In the genomic region with DNA sequence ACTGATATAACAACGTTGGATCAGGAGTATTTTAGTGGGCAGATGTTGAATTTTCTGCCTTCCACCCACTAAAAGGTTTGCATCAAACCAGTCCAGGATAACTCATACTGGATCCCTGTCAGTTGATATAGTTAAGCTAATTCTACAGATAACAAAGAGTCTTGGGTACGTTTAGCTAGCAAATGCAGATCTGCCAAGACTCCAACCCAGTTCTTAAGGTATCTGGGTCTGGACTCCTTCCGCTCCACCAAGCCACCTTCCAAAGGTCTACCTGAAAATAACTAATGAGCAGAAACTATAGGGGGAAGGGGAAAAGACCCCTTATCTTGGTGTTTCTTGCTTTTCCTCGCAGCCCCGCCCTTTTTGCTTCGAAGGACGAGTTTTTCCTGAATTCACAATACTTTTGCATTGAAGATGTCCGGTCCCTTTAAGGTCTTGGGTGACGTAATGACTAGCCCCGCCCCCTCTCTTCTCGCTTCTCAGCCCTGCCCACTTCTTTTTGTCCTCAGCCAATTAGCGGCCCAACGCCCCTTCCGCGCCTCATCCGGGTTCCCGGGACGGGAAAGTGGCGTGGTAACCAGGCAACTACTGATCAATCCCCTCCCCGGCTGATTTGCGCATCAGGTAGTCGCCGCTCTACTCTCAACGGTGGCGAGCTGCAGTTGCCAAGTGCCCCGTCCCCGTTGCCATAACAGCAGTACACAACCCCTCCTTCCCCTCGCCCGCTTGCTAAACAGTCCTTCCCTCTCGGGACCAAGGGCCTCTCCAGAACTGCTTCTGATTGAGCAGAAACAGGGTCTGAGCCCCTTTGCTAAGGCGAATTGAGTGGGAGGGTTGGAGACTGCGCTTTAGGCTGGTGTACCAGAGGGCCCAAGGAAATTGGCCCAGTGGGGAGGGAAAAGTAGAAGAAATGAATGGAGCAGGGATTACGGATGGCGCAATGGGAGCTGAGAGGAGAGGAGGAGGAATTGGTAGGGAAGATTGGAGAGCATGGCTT, we compare ENCODE assay signal across 8 cellular contexts. TPM values are rescaled to one million over a fixed set of nuclear protein-coding genes. Genes with fewer than 3 reads are reported as not detected.
A peak's percentile ranks its signal among the peaks of the same experiment; 100 is the strongest.
DNase-seq lines count a peak whose midpoint lies in the region; ATAC-seq, FAIRE-seq and TF ChIP-seq lines count a peak whose summit lies in the region.

A gene with protein sequence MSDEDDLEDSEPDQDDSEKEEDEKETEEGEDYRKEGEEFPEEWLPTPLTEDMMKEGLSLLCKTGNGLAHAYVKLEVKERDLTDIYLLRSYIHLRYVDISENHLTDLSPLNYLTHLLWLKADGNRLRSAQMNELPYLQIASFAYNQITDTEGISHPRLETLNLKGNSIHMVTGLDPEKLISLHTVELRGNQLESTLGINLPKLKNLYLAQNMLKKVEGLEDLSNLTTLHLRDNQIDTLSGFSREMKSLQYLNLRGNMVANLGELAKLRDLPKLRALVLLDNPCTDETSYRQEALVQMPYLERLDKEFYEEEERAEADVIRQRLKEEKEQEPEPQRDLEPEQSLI (plus strand): TSS at position 543 of the 997 bp plus-strand sequence. CDS start 812 bp downstream, outside the sequence.

- H3K27ac ChIP-seq in kidney (ENCODE audit: low read depth in 2 of 2, low read length in 2 of 2) = peak within 1 kb of the TSS; percentile 66 to 77

- H3K9ac ChIP-seq in kidney (ENCODE audit: low read length in 2 of 2) = peak within 1 kb of the TSS; percentile 88 to 94

- intact Hi-C loops in kidney (cut with DNase I) = no loop called here

- H3K27me3 Mint-ChIP-seq in chondrocyte (ENCODE audit: low read depth) = no peaks in the 10 kb centered on the region

- peak; percentile 81 for FAIRE-seq in kidney (lab: Jason Lieb, UNC)

- H3K36me3 ChIP-seq in kidney (ENCODE audit: control insufficient read depth in 1 of 2, insufficient read depth in 2 of 2, low read length in 2 of 2) = peaks cover 0 to 4% of the 10 kb centered on the region in 2 donors

- no peaks in the 10 kb centered on the region for H3K9me3 Mint-ChIP-seq in chondrocyte (ENCODE audit: low read depth)

- no peaks in the 10 kb centered on the region for H3K4me1 Mint-ChIP-seq in chondrocyte (ENCODE audit: low read depth)

- H3K4me3 Mint-ChIP-seq in chondrocyte (ENCODE audit: unreplicated experiment) = no peak within 1 kb of the TSS

- peak; percentile 96 for ATAC-seq in GM19035 (IDR thresholded peaks at IDR 0.05; ENCODE audit: unreplicated experiment)
- ATAC-seq in HG03280 (IDR thresholded peaks at IDR 0.05; ENCODE audit: unreplicated experiment) = peak; percentile 97

- H3K36me3 Mint-ChIP-seq in chondrocyte (ENCODE audit: low read depth) = no peaks in the 10 kb centered on the region

- no peak for TF ChIP-seq CTCF in chondrocyte (IDR thresholded peaks at IDR 0.05)
- TF ChIP-seq CTCF in kidney (IDR thresholded peaks at IDR 0.05; ENCODE audit: borderline replicate concordance, extremely low read depth, insufficient read depth) = peak; percentile 6

- DNase-seq in AG20443 (ENCODE audit: low spot score) = peak; percentile 96
- DNase-seq in NCI-H446 treated with DMSO at 0.1 percent for 48 hours (lab: John Stamatoyannopoulos, UW) = peak; percentile 94
- DNase-seq in activated CD4-positive, CD25-positive, alpha-beta regulatory T cell treated with anti-CD3 and anti-CD28 coated beads, Interleukin-2, amount 50 U/mL, for 72 hours = peak; percentile 96
- DNase-seq in chondrocyte (ENCODE audit: low spot score) = peak; percentile 96
- DNase-seq in kidney = peak; percentile 98
- DNase-seq in stimulated activated CD4-positive, alpha-beta T cell treated with anti-CD3 and anti-CD28 coated beads, Interleukin-15, amount 100 ng/mL, for 1 hour (ENCODE audit: low read depth in 1 of 2, low spot score in 1 of 2) = peak; percentile 88 to 93

- H3K27ac Mint-ChIP-seq in chondrocyte (ENCODE audit: unreplicated experiment) = peak within 1 kb of the TSS; percentile 45

- peaks cover 0 to 11% of the 10 kb centered on the region in 2 donors for H3K4me1 ChIP-seq in kidney (ENCODE audit: control insufficient read depth in 1 of 2, insufficient read depth in 1 of 2, low read depth in 1 of 2, low read length in 2 of 2)

- H3K9me3 ChIP-seq in kidney (ENCODE audit: control insufficient read depth in 1 of 2, low read length in 2 of 2) = no peaks in the 10 kb centered on the region

- peak within 1 kb of the TSS; percentile 89 to 92 for H3K4me3 ChIP-seq in kidney (ENCODE audit: low read length in 2 of 2)

RNA-seq across cellular contexts. Expression of the gene that starts here (rescaled TPM):
- 6.3 to 9.3 TPM (median 7.6 TPM) in 3 replicates for total RNA-seq in chondrocyte
- 16.6 TPM for total RNA-seq in kidney
- 19.7 TPM for polyA plus RNA-seq in kidney (ENCODE audit: insufficient read depth, low read depth, low replicate concordance)

Comparison
In these comparisons a context has a peak if more than half of its experiments do, and no peak if none do; other contexts are left out.
1. Peak in every context shown above with its lines: DNase-seq, ATAC-seq, H3K4me3 ChIP-seq and H3K27ac ChIP-seq.